In the genomic region with DNA sequence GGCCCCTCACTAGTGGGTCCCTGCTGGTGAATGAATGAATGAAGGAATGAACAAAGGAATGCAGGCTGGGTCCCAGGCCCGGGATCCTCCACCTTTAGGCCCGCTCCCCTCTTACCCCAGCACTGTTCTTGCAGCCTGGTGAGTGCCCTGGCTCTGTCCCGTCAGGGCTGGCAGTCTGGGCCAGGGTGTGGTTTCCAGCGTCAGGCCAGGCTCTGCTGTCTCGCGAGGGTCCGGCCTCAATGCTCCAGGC, we compare ENCODE assay signal across 8 cellular contexts. TPM values are rescaled to one million over a fixed set of nuclear protein-coding genes. Genes with fewer than 3 reads are reported as not detected.
A peak's percentile ranks its signal among the peaks of the same experiment; 100 is the strongest.
DNase-seq lines count a peak whose midpoint lies in the region; ATAC-seq, FAIRE-seq and TF ChIP-seq lines count a peak whose summit lies in the region.

No MANE protein-coding gene starts in this region.

- H3K79me2 ChIP-seq in SU-DHL-6 (ENCODE audit: insufficient read depth, low read length), result peaks cover 14% of the 10 kb centered on the region

- peak overlapping the region; percentile 96 for H3K9ac ChIP-seq in SU-DHL-6 (ENCODE audit: low read length)

- no peaks in the 10 kb centered on the region for H3K9me3 ChIP-seq in SU-DHL-6 (ENCODE audit: insufficient read depth, low read length)
- H3K9me3 ChIP-seq in gastroesophageal sphincter, result no peaks in the 10 kb centered on the region
- no peaks in the 10 kb centered on the region for H3K9me3 ChIP-seq in small intestine (ENCODE audit: control insufficient read depth, low read depth)

- peaks cover 0 to 76% (median 13%) of the 10 kb centered on the region in 3 donors for H3K4me1 ChIP-seq in gastroesophageal sphincter
- peaks cover 2 to 9% of the 10 kb centered on the region in 2 donors for H3K4me1 ChIP-seq in small intestine (ENCODE audit: control insufficient read depth in 2 of 2, insufficient read depth in 1 of 2, low read depth in 1 of 2, low read length in 1 of 2)

- TF ChIP-seq POLR2A in gastroesophageal sphincter (IDR thresholded peaks at IDR 0.05), result no peak

- H3K4me2 ChIP-seq in SU-DHL-6 (ENCODE audit: low read depth, low read length, poor library complexity, severe bottlenecking), result peak overlapping the region; percentile 65

- DNase-seq in GM19239 (ENCODE audit: insufficient read length, low spot score) (no peak), small intestine (no peak), anterior cingulate cortex (lab: John Stamatoyannopoulos, UW) (no peak), NCI-H774 (lab: John Stamatoyannopoulos, UW) (no peak), GM19238 (ENCODE audit: insufficient read length, low spot score) (no peak), NCI-H2171 treated with DMSO at 0.1 percent for 48 hours (lab: John Stamatoyannopoulos, UW) (no peak)

- ATAC-seq in gastroesophageal sphincter, result no peak

- H3K9me2 ChIP-seq in SU-DHL-6 (replicated peaks; ENCODE audit: insufficient read depth, low read length), result no peaks in the 10 kb centered on the region

- FAIRE-seq in GM19239 (lab: Jason Lieb, UNC), result peak; percentile 75
- FAIRE-seq in small intestine (lab: Jason Lieb, UNC), result no peak

- H4K20me1 ChIP-seq in SU-DHL-6 (ENCODE audit: low read depth, low read length), result no peaks in the 10 kb centered on the region

- H3K36me3 ChIP-seq in SU-DHL-6 (ENCODE audit: low read length) (peaks cover 13% of the 10 kb centered on the region), gastroesophageal sphincter (peaks cover 0 to 14% of the 10 kb centered on the region in 2 donors), small intestine (ENCODE audit: control insufficient read depth in 2 of 2, insufficient read depth in 2 of 2, low read length in 2 of 2) (peaks cover 0 to 2% of the 10 kb centered on the region in 2 donors)

- TF ChIP-seq CTCF in SU-DHL-6 (IDR thresholded peaks at IDR 0.05; ENCODE audit: insufficient read depth, low read length, poor library complexity, severe bottlenecking) (no peak), gastroesophageal sphincter (IDR thresholded peaks at IDR 0.05) (no peak)

- H3K4me3 ChIP-seq in SU-DHL-6 (ENCODE audit: insufficient read depth, low read length, poor library complexity, severe bottlenecking) (peak overlapping the region; percentile 77), gastroesophageal sphincter (peak overlapping the region; percentile 20 to 52), small intestine (ENCODE audit: low read depth in 1 of 2, low read length in 2 of 2) (peak overlapping the region; percentile 10 to 30)

- H3K27ac ChIP-seq in SU-DHL-6 (ENCODE audit: low read depth, low read length) (peak overlapping the region; percentile 92), gastroesophageal sphincter (peak overlapping the region; percentile 6 to 89 (median 77)), small intestine (ENCODE audit: low read depth in 1 of 2, low read length in 1 of 2) (peak overlapping the region; percentile 17 to 82)

- TF ChIP-seq EP300 in gastroesophageal sphincter (IDR thresholded peaks at IDR 0.05), result no peak

- H3K27me3 ChIP-seq in SU-DHL-6 (ENCODE audit: low read length) (no peaks in the 10 kb centered on the region), gastroesophageal sphincter (peaks cover 12% of the 10 kb centered on the region), small intestine (ENCODE audit: control insufficient read depth in 2 of 2, insufficient read depth in 2 of 2, low read length in 2 of 2) (no peaks in the 10 kb centered on the region)

- peaks cover 40% of the 10 kb centered on the region for H3F3A ChIP-seq in SU-DHL-6 (ENCODE audit: insufficient read depth)

- peak overlapping the region; percentile 60 for H2AFZ ChIP-seq in SU-DHL-6 (ENCODE audit: low read depth, low read length, severe bottlenecking)

- 24% methylated on average over 2 of the region's 7 CpGs; no CpG with 5 or more reads in 1 of the 2 donors for WGBS in gastroesophageal sphincter (ENCODE audit: low coverage in 1 of 2), 2 donors
- 8 to 16% (median 12%) methylated on average over 6 to 7 of the region's 7 CpGs for WGBS in small intestine, 3 donors

RNA-seq across cellular contexts. Expression of gene LYL1, which starts 0.3 kb away (rescaled TPM):
- total RNA-seq in gastroesophageal sphincter, result 10 to 100 TPM in 2 of 4 donors, 1 to 10 TPM in 2; 9.9 to 11.8 (median 10.8) TPM
- polyA plus RNA-seq in small intestine, result 1 to 10 TPM in 2 of 3 donors, under 1 TPM in 1; 0.67 to 8.9 (median 3.2) TPM

RNA-seq across cellular contexts. Expression of gene TRMT1, which starts 14.2 kb away (rescaled TPM):
- 10 to 100 TPM; 25.7 to 30.0 (median 28.7) TPM for total RNA-seq in gastroesophageal sphincter
- polyA plus RNA-seq in small intestine, result 10 to 100 TPM; 18.6 to 37.5 (median 26.8) TPM

RNA-seq across cellular contexts. Expression of gene NACC1, which starts 15.7 kb away (rescaled TPM):
- 10 to 100 TPM; 23.8 to 55.2 (median 26.2) TPM for total RNA-seq in gastroesophageal sphincter
- 10 to 100 TPM in 2 of 3 donors, 1 to 10 TPM in 1; 7.6 to 51.6 (median 14.3) TPM for polyA plus RNA-seq in small intestine

RNA-seq across cellular contexts. Expression of gene STX10, which starts 47.8 kb away (rescaled TPM):
- 10 to 100 TPM; 45.1 to 69.0 (median 53.0) TPM for total RNA-seq in gastroesophageal sphincter
- polyA plus RNA-seq in small intestine, result 100 to 1,000 TPM; 123 to 162 (median 153) TPM

RNA-seq across cellular contexts. Expression of gene IER2, which starts 47.9 kb away (rescaled TPM):
- 10 to 100 TPM; 33.8 to 62.1 (median 48.0) TPM for total RNA-seq in gastroesophageal sphincter
- 100 to 1,000 TPM in 1 of 3 donors, 10 to 100 TPM in 2; 67.5 to 130 (median 82.1) TPM for polyA plus RNA-seq in small intestine

Comparison
In these comparisons a context has a peak if more than half of its experiments do, and no peak if none do; other contexts are left out.
1. H3K4me3 ChIP-seq: peak in every context shown above with its lines; median percentile 77 in SU-DHL-6; 36 in gastroesophageal sphincter; 20 in small intestine.